Comparison of ENCODE assay signal across 8 cellular contexts in genomic region chr9:128066713-128067621, GRCh38. TPM values are rescaled to one million over a fixed set of nuclear protein-coding genes. Genes with fewer than 3 reads are reported as not detected.
DNase-seq lines count a peak whose midpoint lies in the region; ATAC-seq and TF ChIP-seq lines count a peak whose summit lies in the region.

NAIF1 (minus strand) TSS chr9:128067320; CDS start chr9:128067101, 219 bp downstream.

- TF ChIP-seq CTCF in AG04449 (IDR thresholded peaks at IDR 0.05; ENCODE audit: insufficient read depth, low read length, missing control alignments) (no peak), WTC11 (IDR thresholded peaks at IDR 0.05) (no peak), cardiac fibroblast (IDR thresholded peaks at IDR 0.05; ENCODE audit: low read depth, low read length) (no peak)

- ATAC-seq in GM18907 (IDR thresholded peaks at IDR 0.05; ENCODE audit: unreplicated experiment) (peak; percentile 71), HG03159 (IDR thresholded peaks at IDR 0.05; ENCODE audit: unreplicated experiment) (peak; percentile 54), WTC11 (peak; percentile 78)

- CTCF ChIA-PET in AG04449 (lab: Yijun Ruan, JAX), result interaction anchor here (0.9 to 3.0 kb wide), 7 partner anchors 15 to 124 kb away, joined by 3 to 12 read pairs (median 4); no protein-coding TSS in a partner anchor
- CTCF ChIA-PET in WTC11 (lab: Charles Lee), result interaction anchor here (0.6 to 3.5 kb wide), 21 partner anchors 10 to 563 kb away, joined by 3 to 31 read pairs (median 4); partner anchors contain the start of gene PIP5KL1

- H3K36me3 Mint-ChIP-seq in WTC11 (no peaks in the 10 kb centered on the region; the same call in 1 of the 2 replicates), immature natural killer cell (peaks cover 0 to 3% (median 0%) of the 10 kb centered on the region in 3 donors)

- H3K4me1 Mint-ChIP-seq in WTC11, result peaks cover 28% of the 10 kb centered on the region
- H3K4me1 Mint-ChIP-seq in immature natural killer cell, result peaks cover 43 to 45% of the 10 kb centered on the region in 2 donors

- no peaks in the 10 kb centered on the region for H3K27me3 Mint-ChIP-seq in WTC11 (ENCODE audit: low read depth)
- peaks cover 0 to 4% (median 0%) of the 10 kb centered on the region in 3 donors for H3K27me3 Mint-ChIP-seq in immature natural killer cell (ENCODE audit: low read depth in 3 of 3)

- H3K27ac Mint-ChIP-seq in WTC11, result no peak within 1 kb of the TSS
- peak within 1 kb of the TSS in 4 of 6 donors; percentile 78 to 94 (median 89) for H3K27ac Mint-ChIP-seq in immature natural killer cell

- DNase-seq in AG04449 (ENCODE audit: low read depth, low spot score) (peak; percentile 99), NCI-H2227 treated with DMSO at 0.1 percent for 48 hours (lab: John Stamatoyannopoulos, UW) (peak; percentile 95), WTC11 (ENCODE audit: low spot score) (peak; percentile 98), cardiac fibroblast (ENCODE audit: low read depth in 2 of 2) (peak; percentile 100), immature natural killer cell (peak; percentile 96 to 98 (median 98)), smooth muscle cell of the brain vasculature (ENCODE audit: low read depth, low spot score) (peak; percentile 99)

- POLR2A ChIA-PET in AG04449 (lab: Yijun Ruan, JAX), result interaction anchor here (0.6 to 2.3 kb wide), 4 partner anchors 8 to 94 kb away, joined by 3 to 7 read pairs (median 5); partner anchors contain the start of gene EEIG1
- POLR2A ChIA-PET in WTC11 (lab: Charles Lee), result interaction anchor here (0.5 to 2.2 kb wide), 10 partner anchors 16 to 435 kb away, joined by 3 to 11 read pairs (median 4); no protein-coding TSS in a partner anchor

- H3K4me3 Mint-ChIP-seq in WTC11 (peak within 1 kb of the TSS; percentile 85; the same call in 1 of the 2 replicates), immature natural killer cell (peak within 1 kb of the TSS in 4 of 5 donors; percentile 72 to 93 (median 91))

- H3K9me3 Mint-ChIP-seq in WTC11 (no peaks in the 10 kb centered on the region), immature natural killer cell (no peaks in the 10 kb centered on the region)

- H3K4me3 ChIP-seq in AG04449 (ENCODE audit: low read depth, low read length) (peak within 1 kb of the TSS; percentile 80), cardiac fibroblast (replicated peaks in 1 of 2; ENCODE audit: low read depth in 2 of 2, low read length in 2 of 2) (peak within 1 kb of the TSS; percentile 73 to 83)

TF ChIP-seq in WTC11, 78 proteins besides CTCF, POLR2A, EP300 and RAD21:
- TF ChIP-seq, protein P1, sequence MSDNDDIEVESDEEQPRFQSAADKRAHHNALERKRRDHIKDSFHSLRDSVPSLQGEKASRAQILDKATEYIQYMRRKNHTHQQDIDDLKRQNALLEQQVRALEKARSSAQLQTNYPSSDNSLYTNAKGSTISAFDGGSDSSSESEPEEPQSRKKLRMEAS (CRISPR knock-in tag; IDR thresholded peaks at IDR 0.05), result peak; percentile 47; the same call in 1 of the 2 replicates
- TF ChIP-seq ETV6 (CRISPR knock-in tag; IDR thresholded peaks at IDR 0.05) (0 out of 2 replicates have a peak, but pooled peaks have one; percentile 14), ELF4 (CRISPR knock-in tag; IDR thresholded peaks at IDR 0.05; ENCODE audit: low read depth) (no peak), SP1 (CRISPR knock-in tag; conservative IDR thresholded peaks at IDR 0.05) (peak; percentile 98), NFYB (CRISPR knock-in tag; conservative IDR thresholded peaks at IDR 0.05; ENCODE audit: low read depth) (peak; percentile 95), GABPB1 (CRISPR knock-in tag; IDR thresholded peaks at IDR 0.05) (no peak)
- TF ChIP-seq, protein P2, sequence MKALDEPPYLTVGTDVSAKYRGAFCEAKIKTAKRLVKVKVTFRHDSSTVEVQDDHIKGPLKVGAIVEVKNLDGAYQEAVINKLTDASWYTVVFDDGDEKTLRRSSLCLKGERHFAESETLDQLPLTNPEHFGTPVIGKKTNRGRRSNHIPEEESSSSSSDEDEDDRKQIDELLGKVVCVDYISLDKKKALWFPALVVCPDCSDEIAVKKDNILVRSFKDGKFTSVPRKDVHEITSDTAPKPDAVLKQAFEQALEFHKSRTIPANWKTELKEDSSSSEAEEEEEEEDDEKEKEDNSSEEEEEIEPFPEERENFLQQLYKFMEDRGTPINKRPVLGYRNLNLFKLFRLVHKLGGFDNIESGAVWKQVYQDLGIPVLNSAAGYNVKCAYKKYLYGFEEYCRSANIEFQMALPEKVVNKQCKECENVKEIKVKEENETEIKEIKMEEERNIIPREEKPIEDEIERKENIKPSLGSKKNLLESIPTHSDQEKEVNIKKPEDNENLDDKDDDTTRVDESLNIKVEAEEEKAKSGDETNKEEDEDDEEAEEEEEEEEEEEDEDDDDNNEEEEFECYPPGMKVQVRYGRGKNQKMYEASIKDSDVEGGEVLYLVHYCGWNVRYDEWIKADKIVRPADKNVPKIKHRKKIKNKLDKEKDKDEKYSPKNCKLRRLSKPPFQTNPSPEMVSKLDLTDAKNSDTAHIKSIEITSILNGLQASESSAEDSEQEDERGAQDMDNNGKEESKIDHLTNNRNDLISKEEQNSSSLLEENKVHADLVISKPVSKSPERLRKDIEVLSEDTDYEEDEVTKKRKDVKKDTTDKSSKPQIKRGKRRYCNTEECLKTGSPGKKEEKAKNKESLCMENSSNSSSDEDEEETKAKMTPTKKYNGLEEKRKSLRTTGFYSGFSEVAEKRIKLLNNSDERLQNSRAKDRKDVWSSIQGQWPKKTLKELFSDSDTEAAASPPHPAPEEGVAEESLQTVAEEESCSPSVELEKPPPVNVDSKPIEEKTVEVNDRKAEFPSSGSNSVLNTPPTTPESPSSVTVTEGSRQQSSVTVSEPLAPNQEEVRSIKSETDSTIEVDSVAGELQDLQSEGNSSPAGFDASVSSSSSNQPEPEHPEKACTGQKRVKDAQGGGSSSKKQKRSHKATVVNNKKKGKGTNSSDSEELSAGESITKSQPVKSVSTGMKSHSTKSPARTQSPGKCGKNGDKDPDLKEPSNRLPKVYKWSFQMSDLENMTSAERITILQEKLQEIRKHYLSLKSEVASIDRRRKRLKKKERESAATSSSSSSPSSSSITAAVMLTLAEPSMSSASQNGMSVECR (CRISPR knock-in tag; IDR thresholded peaks at IDR 0.05; ENCODE audit: borderline replicate concordance), result no peak
- TF ChIP-seq, protein P3, sequence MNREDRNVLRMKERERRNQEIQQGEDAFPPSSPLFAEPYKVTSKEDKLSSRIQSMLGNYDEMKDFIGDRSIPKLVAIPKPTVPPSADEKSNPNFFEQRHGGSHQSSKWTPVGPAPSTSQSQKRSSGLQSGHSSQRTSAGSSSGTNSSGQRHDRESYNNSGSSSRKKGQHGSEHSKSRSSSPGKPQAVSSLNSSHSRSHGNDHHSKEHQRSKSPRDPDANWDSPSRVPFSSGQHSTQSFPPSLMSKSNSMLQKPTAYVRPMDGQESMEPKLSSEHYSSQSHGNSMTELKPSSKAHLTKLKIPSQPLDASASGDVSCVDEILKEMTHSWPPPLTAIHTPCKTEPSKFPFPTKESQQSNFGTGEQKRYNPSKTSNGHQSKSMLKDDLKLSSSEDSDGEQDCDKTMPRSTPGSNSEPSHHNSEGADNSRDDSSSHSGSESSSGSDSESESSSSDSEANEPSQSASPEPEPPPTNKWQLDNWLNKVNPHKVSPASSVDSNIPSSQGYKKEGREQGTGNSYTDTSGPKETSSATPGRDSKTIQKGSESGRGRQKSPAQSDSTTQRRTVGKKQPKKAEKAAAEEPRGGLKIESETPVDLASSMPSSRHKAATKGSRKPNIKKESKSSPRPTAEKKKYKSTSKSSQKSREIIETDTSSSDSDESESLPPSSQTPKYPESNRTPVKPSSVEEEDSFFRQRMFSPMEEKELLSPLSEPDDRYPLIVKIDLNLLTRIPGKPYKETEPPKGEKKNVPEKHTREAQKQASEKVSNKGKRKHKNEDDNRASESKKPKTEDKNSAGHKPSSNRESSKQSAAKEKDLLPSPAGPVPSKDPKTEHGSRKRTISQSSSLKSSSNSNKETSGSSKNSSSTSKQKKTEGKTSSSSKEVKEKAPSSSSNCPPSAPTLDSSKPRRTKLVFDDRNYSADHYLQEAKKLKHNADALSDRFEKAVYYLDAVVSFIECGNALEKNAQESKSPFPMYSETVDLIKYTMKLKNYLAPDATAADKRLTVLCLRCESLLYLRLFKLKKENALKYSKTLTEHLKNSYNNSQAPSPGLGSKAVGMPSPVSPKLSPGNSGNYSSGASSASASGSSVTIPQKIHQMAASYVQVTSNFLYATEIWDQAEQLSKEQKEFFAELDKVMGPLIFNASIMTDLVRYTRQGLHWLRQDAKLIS (CRISPR knock-in tag; IDR thresholded peaks at IDR 0.05; ENCODE audit: borderline replicate concordance), result no peak

RNA-seq across cellular contexts. Expression of gene NAIF1, which starts in this region (rescaled TPM):
- 11.9 to 13.4 TPM (median 12.4 TPM) in 3 replicates for total RNA-seq in WTC11 (2021)
- 10 to 100 TPM in 2 of 3 donors, 1 to 10 TPM in 1; 5.1 to 17.2 (median 10.5) TPM for polyA plus RNA-seq in immature natural killer cell

Comparison
In these comparisons a context has a peak if more than half of its experiments do, and no peak if none do; other contexts are left out.
1. Peak in every context shown above with its lines: DNase-seq, ATAC-seq and H3K4me3 ChIP-seq.